17 cellular contexts compared by ENCODE assay signal in the genomic region with DNA sequence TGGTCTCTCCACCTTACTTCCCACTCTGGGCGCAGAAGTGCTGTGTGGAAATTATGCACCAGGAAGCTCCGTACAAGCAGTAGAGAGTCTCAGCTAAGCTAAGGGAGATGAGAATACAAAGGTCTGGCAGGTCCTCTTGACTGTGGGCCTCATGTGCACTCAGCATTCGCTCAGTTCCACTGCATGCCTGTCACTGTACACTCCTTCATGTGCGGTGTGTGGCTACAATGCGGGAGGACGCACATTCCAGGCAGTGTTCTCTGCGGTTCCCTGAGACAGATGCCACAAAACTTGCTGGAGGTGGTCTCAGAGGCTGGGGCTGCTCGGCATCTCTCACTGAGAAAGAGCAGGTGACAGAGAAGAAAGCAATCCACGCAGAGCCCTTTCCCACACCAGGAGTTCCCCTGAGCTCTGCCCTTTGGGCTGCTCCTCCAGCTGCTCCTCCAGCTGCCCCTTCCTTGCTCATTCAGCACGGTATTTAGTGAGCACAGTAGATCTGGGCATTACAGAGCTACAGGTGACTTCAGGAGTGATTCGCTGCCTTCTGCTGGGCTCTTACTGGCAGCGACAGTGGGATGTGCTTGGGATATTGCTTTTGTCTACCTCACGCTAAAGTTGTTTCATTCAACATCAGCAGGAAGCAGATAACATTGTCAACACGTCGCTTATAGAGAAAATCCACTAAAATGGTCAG.
"Had no signal": no experiment of that assay in that cellular context is flagged by ENCODE, and none has a peak within 500 bp of the region (broad histone marks: within the 10 kb centered on the region; RNA-seq: fewer than 3 reads in every experiment).

No MANE protein-coding gene starts in this region.

- FAIRE-seq: astrocyte had no signal

- H3K9me3 ChIP-seq: ovary had no signal

- H3K4me1 Mint-ChIP-seq: activated T-helper 17 cell treated with anti-CD3 and anti-CD28 coated beads, Interleukin-2, amount 50 U/mL, for 72 hours; neural crest cell; stimulated activated effector memory CD8-positive, alpha-beta T cell treated with anti-CD3 and anti-CD28 coated beads, Interleukin-12 subunit alpha, Interleukin-12 subunit beta, amount 100 ng/mL, for 72 hours had no signal

- H3K27ac ChIP-seq: cardiac muscle cell, epithelial cell of prostate, ovary had no signal

- H3K36me3 Mint-ChIP-seq: stimulated activated effector memory CD8-positive, alpha-beta T cell treated with anti-CD3 and anti-CD28 coated beads, Interleukin-12 subunit alpha, Interleukin-12 subunit beta, amount 100 ng/mL, for 72 hours had no signal

- H3K27ac Mint-ChIP-seq: activated T-helper 17 cell treated with anti-CD3 and anti-CD28 coated beads, Interleukin-2, amount 50 U/mL, for 72 hours; stimulated activated effector memory CD8-positive, alpha-beta T cell treated with anti-CD3 and anti-CD28 coated beads, Interleukin-12 subunit alpha, Interleukin-12 subunit beta, amount 100 ng/mL, for 72 hours had no signal

- H3K36me3 ChIP-seq: cardiac muscle cell, ovary had no signal

- H3K4me3 ChIP-seq: cardiac muscle cell, ovary had no signal

- DNase-seq: activated CD4-positive, alpha-beta T cell treated with anti-CD3 and anti-CD28 coated beads, Interleukin-2, amount 50 U/mL, for 4 hours; activated CD4-positive, CD25-positive, alpha-beta regulatory T cell treated with anti-CD3 and anti-CD28 coated beads, Interleukin-2, amount 50 U/mL, for 72 hours; activated naive CD4-positive, alpha-beta T cell treated with Interleukin-2 at 50 U/mL for 16 hours; effector memory CD4-positive, alpha-beta T cell; foreskin melanocyte; head of caudate nucleus; kidney glomerular epithelial cell; ovary; stimulated activated CD4-positive, alpha-beta T cell treated with anti-CD3 and anti-CD28 coated beads, Interleukin-12 subunit alpha, Interleukin-12 subunit beta, amount 100 ng/mL, for 4 hours; T-helper 1 cell; T1000 had no signal

- H3K27me3 ChIP-seq: ovary had no signal

- ATAC-seq: activated T-helper 17 cell treated with anti-CD3 and anti-CD28 coated beads, Interleukin-2, amount 50 U/mL, for 72 hours; stimulated activated effector memory CD8-positive, alpha-beta T cell treated with anti-CD3 and anti-CD28 coated beads, Interleukin-12 subunit alpha, Interleukin-12 subunit beta, amount 100 ng/mL, for 72 hours had no signal

- H3K4me3 Mint-ChIP-seq: activated T-helper 17 cell treated with anti-CD3 and anti-CD28 coated beads, Interleukin-2, amount 50 U/mL, for 72 hours; neural crest cell; stimulated activated effector memory CD8-positive, alpha-beta T cell treated with anti-CD3 and anti-CD28 coated beads, Interleukin-12 subunit alpha, Interleukin-12 subunit beta, amount 100 ng/mL, for 72 hours had no signal

- H3K9me3 Mint-ChIP-seq: activated T-helper 17 cell treated with anti-CD3 and anti-CD28 coated beads, Interleukin-2, amount 50 U/mL, for 72 hours; neural crest cell; stimulated activated effector memory CD8-positive, alpha-beta T cell treated with anti-CD3 and anti-CD28 coated beads, Interleukin-12 subunit alpha, Interleukin-12 subunit beta, amount 100 ng/mL, for 72 hours had no signal
